19 cellular contexts compared by ENCODE assay signal in genomic region chr12:46452776-46453175, GRCh38.
DNase-seq lines count a peak whose midpoint lies in the region; ATAC-seq, FAIRE-seq and TF ChIP-seq lines count a peak whose summit lies in the region.
"Had no signal": no experiment of that assay in that cellular context is flagged by ENCODE, and none has a peak within 500 bp of the region (broad histone marks: within the 10 kb centered on the region; RNA-seq: fewer than 3 reads in every experiment).

No MANE protein-coding gene starts in this region.

- no peaks in the 10 kb centered on the region for H3K9me3 ChIP-seq in K562 (replicated peaks; ENCODE audit: control insufficient read depth, insufficient read depth, low read depth, low read length)
- H3K9me3 ChIP-seq in parathyroid adenoma (ENCODE audit: control insufficient read depth, low read length), result no peaks in the 10 kb centered on the region

- TF ChIP-seq POLR2A in K562 (conservative IDR thresholded peaks at IDR 0.05), result no peak

- H3K4me2 ChIP-seq in K562 (ENCODE audit: insufficient read depth, low read length) (no peak overlapping the region), parathyroid adenoma (ENCODE audit: low read length) (no peak overlapping the region)

- no TSS peak for BruUV-seq in K562 (replicated peaks; lab: Mats Ljungman, UMichigan)

- no peak for FAIRE-seq in K562 (lab: Jason Lieb, UNC)
- FAIRE-seq: GM12878, GM19239 had no signal

- H3K4me1 ChIP-seq in K562 (replicated peaks in 1 of 2; ENCODE audit: control insufficient read depth in 2 of 2, insufficient read depth in 2 of 2, low read length in 2 of 2) (peaks cover 10 to 57% of the 10 kb centered on the region in 2 experiments), parathyroid adenoma (peaks cover 19% of the 10 kb centered on the region)

- CTCF ChIA-PET in K562 (lab: Yijun Ruan, JAX; ENCODE audit: low intra/inter-chr PET ratio), result no interaction called here

- intact Hi-C loops in K562 (cut with micrococcal nuclease), result loop anchor here (5.0 kb wide), 1 partner anchor 80 kb away; the partner anchor contains the start of gene SLC38A2

- ATAC-seq in activated naive CD4-positive, alpha-beta T cell treated with anti-CD3 and anti-CD28 coated beads, Interleukin-2, amount 50 U/mL, for 72 hours, result no peak
- ATAC-seq in K562, result no peak
- no peak for ATAC-seq in HG02981 (IDR thresholded peaks at IDR 0.05; ENCODE audit: unreplicated experiment)
- ATAC-seq in GM21717 (IDR thresholded peaks at IDR 0.05; ENCODE audit: unreplicated experiment), result no peak
- ATAC-seq: GM12878 had no signal

- no peak for TF ChIP-seq EP300 in K562 (IDR thresholded peaks at IDR 0.05; ENCODE audit: low read length)

- H4K20me1 ChIP-seq in K562 (replicated peaks; ENCODE audit: control insufficient read depth, insufficient read depth, low read length), result no peaks in the 10 kb centered on the region

- peaks cover 0 to 10% of the 10 kb centered on the region in 2 donors for H3K36me3 Mint-ChIP-seq in activated naive CD4-positive, alpha-beta T cell treated with anti-CD3 and anti-CD28 coated beads, Interleukin-2, amount 50 U/mL, for 72 hours
- H3K36me3 Mint-ChIP-seq: CD14-positive monocyte had no signal

- no peaks in the 10 kb centered on the region for H3K79me2 ChIP-seq in K562 (ENCODE audit: control insufficient read depth, insufficient read depth, low read length)
- no peaks in the 10 kb centered on the region for H3K79me2 ChIP-seq in parathyroid adenoma

- TF ChIP-seq CTCF in K562 (IDR thresholded peaks at IDR 0.05 in 2 of 3, conservative IDR thresholded peaks at IDR 0.05 in 1 of 3; ENCODE audit: insufficient read depth in 2 of 3, low read depth in 1 of 3, low read length in 3 of 3), result no peak
- TF ChIP-seq CTCF in parathyroid adenoma (IDR thresholded peaks at IDR 0.05), result no peak

- no peak for DNase-seq in activated naive CD4-positive, alpha-beta T cell treated with anti-CD3 and anti-CD28 coated beads, Interleukin-2, amount 50 U/mL, for 72 hours (ENCODE audit: low spot score in 2 of 2)
- no peak for DNase-seq in activated naive CD4-positive, alpha-beta T cell (lab: John Stamatoyannopoulos, UW)
- DNase-seq in K562 (ENCODE audit: extremely low read depth in 1 of 4, low spot score in 3 of 4), result no peak
- DNase-seq in COLO668 (lab: John Stamatoyannopoulos, UW; ENCODE audit: unreplicated experiment), result no peak
- no peak for DNase-seq in NCI-H510A treated with DMSO at 0.1 percent for 48 hours (lab: John Stamatoyannopoulos, UW)
- DNase-seq: DMS79, Kasumi-1, NCI-H187 treated with DMSO at 0.1 percent for 48 hours, NCI-H2171, NCI-H446 treated with DMSO at 0.1 percent for 48 hours, NCI-H774, SHP77 treated with DMSO at 0.1 percent for 48 hours, SW 1271 had no signal

- H3K27me3 ChIP-seq in K562 (ENCODE audit: control insufficient read depth in 2 of 2, insufficient read depth in 2 of 2, low read length in 2 of 2) (no peaks in the 10 kb centered on the region), parathyroid adenoma (ENCODE audit: control insufficient read depth, insufficient read depth, low read length) (no peaks in the 10 kb centered on the region)

- WGBS in K562 (ENCODE audit: insufficient coverage, low coverage, missing lambda C conversion rate), result 6% methylated on average over 1 of the region's 1 CpG

- POLR2A ChIA-PET in K562 (lab: Yijun Ruan, JAX), result interaction anchor here (1.6 kb wide), 1 partner anchor 12 kb away, joined by 3 read pairs; no protein-coding TSS in a partner anchor

- no peaks in the 10 kb centered on the region for H3K9me1 ChIP-seq in K562 (ENCODE audit: control insufficient read depth, insufficient read depth, low read length)

- in situ Hi-C loops in K562 (cut with MboI), result no loop called here

- H3K36me3 ChIP-seq in K562 (ENCODE audit: control insufficient read depth, insufficient read depth, low read length), result no peaks in the 10 kb centered on the region
- H3K36me3 ChIP-seq in parathyroid adenoma (ENCODE audit: control insufficient read depth, insufficient read depth, low read length), result no peaks in the 10 kb centered on the region

- TF ChIP-seq RAD21 in K562 (CRISPR knock-in tag; conservative IDR thresholded peaks at IDR 0.05 in 1 of 2, IDR thresholded peaks at IDR 0.05 in 1 of 2), result no peak

- H3K9me3 Mint-ChIP-seq in activated naive CD4-positive, alpha-beta T cell treated with anti-CD3 and anti-CD28 coated beads, Interleukin-2, amount 50 U/mL, for 72 hours, result peaks cover 2 to 16% of the 10 kb centered on the region in 2 donors

- H3K9ac ChIP-seq in K562 (ENCODE audit: insufficient read depth in 1 of 2, low read depth in 2 of 2, low read length in 2 of 2), result no peak overlapping the region
- no peak overlapping the region for H3K9ac ChIP-seq in parathyroid adenoma

- H3K27ac ChIP-seq in K562 (ENCODE audit: extremely low read depth, low read depth, low read length) (no peak overlapping the region), parathyroid adenoma (no peak overlapping the region)

- H2AFZ ChIP-seq in K562 (ENCODE audit: low read depth, low read length), result no peak overlapping the region
- H2AFZ ChIP-seq in parathyroid adenoma, result peak overlapping the region; percentile 5

- H3K4me3 ChIP-seq in K562, result no peak overlapping the region
- H3K4me3 ChIP-seq in parathyroid adenoma (ENCODE audit: low read depth, low read length), result no peak overlapping the region
- H3K4me3 ChIP-seq: GM12878 had no signal

- peak overlapping the region; percentile 22 to 63 for H3K27ac Mint-ChIP-seq in activated naive CD4-positive, alpha-beta T cell treated with anti-CD3 and anti-CD28 coated beads, Interleukin-2, amount 50 U/mL, for 72 hours

TF ChIP-seq in K562, 482 proteins besides CTCF, POLR2A, EP300 and RAD21:
- 0 out of 2 replicates have a peak, but pooled peaks have one; percentile 0 for TF ChIP-seq VEZF1 (CRISPR knock-in tag; IDR thresholded peaks at IDR 0.05)
- TF ChIP-seq HMBOX1 (IDR thresholded peaks at IDR 0.05), result 0 out of 2 replicates have a peak, but pooled peaks have one; percentile 14
- no peak for TF ChIP-seq TCF7 (IDR thresholded peaks at IDR 0.05; ENCODE audit: borderline replicate concordance)
- TF ChIP-seq MBD2 (IDR thresholded peaks at IDR 0.05; ENCODE audit: borderline replicate concordance, low read depth), result no peak
- no peak for TF ChIP-seq ZBED1 (IDR thresholded peaks at IDR 0.05)
- no peak for TF ChIP-seq NR2C2 (CRISPR knock-in tag; IDR thresholded peaks at IDR 0.05)
- TF ChIP-seq NR2C2 (tag; IDR thresholded peaks at IDR 0.05), result no peak
- TF ChIP-seq ZNF445 (CRISPR knock-in tag; IDR thresholded peaks at IDR 0.05; ENCODE audit: low read depth), result no peak
- TF ChIP-seq HDAC2 (IDR thresholded peaks at IDR 0.05), result no peak
- no peak for TF ChIP-seq ZBTB49 (CRISPR knock-in tag; IDR thresholded peaks at IDR 0.05; ENCODE audit: borderline replicate concordance)
TF ChIP-seq in K562: peak in this region for 2.
